19 cellular contexts compared by ENCODE assay signal in genomic region chr2:124542932-124543640, GRCh38.
A peak's percentile ranks its signal among the peaks of the same experiment; 100 is the strongest.
DNase-seq lines count a peak whose midpoint lies in the region; TF ChIP-seq lines count a peak whose summit lies in the region.
"Had no signal": no experiment of that assay in that cellular context is flagged by ENCODE, and none has a peak within 500 bp of the region (broad histone marks: within the 10 kb centered on the region; RNA-seq: fewer than 3 reads in every experiment).

No MANE protein-coding gene starts in this region.

- intact Hi-C loops in stomach (cut with DNase I; ENCODE audit: low total_unique reads), result no loop called here
- intact Hi-C loops in ascending aorta (cut with DNase I), result no loop called here

- no peaks in the 10 kb centered on the region for H3K36me3 ChIP-seq in cardiac muscle cell
- no peaks in the 10 kb centered on the region for H3K36me3 ChIP-seq in stomach
- H3K36me3 ChIP-seq in ascending aorta, result no peaks in the 10 kb centered on the region
- H3K36me3 ChIP-seq: BE2C, spleen had no signal

- H3K27ac ChIP-seq in cardiac muscle cell (peak overlapping the region; percentile 1), stomach (peak overlapping the region in 3 of 5 donors; percentile 34 to 74 (median 43)), ascending aorta (no peak overlapping the region)
- H3K27ac ChIP-seq: spleen had no signal

- DNase-seq in NCI-H1105 treated with DMSO at 0.1 percent for 48 hours (lab: John Stamatoyannopoulos, UW) (peak; percentile 72), NCI-H2196 (lab: John Stamatoyannopoulos, UW; ENCODE audit: unreplicated experiment) (peak; percentile 41), cardiac muscle cell (ENCODE audit: low read depth in 1 of 2, low spot score in 1 of 2) (peak in 1 of 2 donors; percentile 76), stomach (no peak), ascending aorta (ENCODE audit: low spot score in 2 of 2) (no peak), EL (no peak), SKM-1 treated with dmso at 0.1 percent for 144 hours (lab: John Stamatoyannopoulos, UW; ENCODE audit: unreplicated experiment) (no peak)
- DNase-seq: activated naive CD4-positive, alpha-beta T cell treated with anti-CD3 and anti-CD28 coated beads for 36 hours; BE2C; Calu3; GF-D8; HFFc6; midbrain; NCI-H1436 treated with DMSO at 0.1 percent for 48 hours; NK-92 treated with Interleukin-12 subunit alpha and Interleukin-12 subunit beta, amount 100 ng/mL, for 24 hours; RPMI8226; spleen; SW 1271 had no signal

- TF ChIP-seq EP300 in stomach (IDR thresholded peaks at IDR 0.05), result no peak

- H3K9me3 ChIP-seq in cardiac muscle cell (ENCODE audit: low read depth) (no peaks in the 10 kb centered on the region), stomach (no peaks in the 10 kb centered on the region), ascending aorta (no peaks in the 10 kb centered on the region)
- H3K9me3 ChIP-seq: BE2C, spleen had no signal

- no peak overlapping the region for H3K4me3 ChIP-seq in cardiac muscle cell
- H3K4me3 ChIP-seq in stomach, result no peak overlapping the region
- no peak overlapping the region for H3K4me3 ChIP-seq in ascending aorta
- H3K4me3 ChIP-seq: GM12878, spleen had no signal

- WGBS in stomach, 5 donors, result 44 to 61% (median 57%) methylated on average over 10 of the region's 10 CpGs

- H3K27me3 ChIP-seq in cardiac muscle cell, result no peaks in the 10 kb centered on the region
- H3K27me3 ChIP-seq in stomach, result no peaks in the 10 kb centered on the region
- H3K27me3 ChIP-seq in ascending aorta, result no peaks in the 10 kb centered on the region
- H3K27me3 ChIP-seq: BE2C, spleen had no signal

- TF ChIP-seq POLR2A in stomach (IDR thresholded peaks at IDR 0.05), result no peak

- no peak for TF ChIP-seq CTCF in cardiac muscle cell (IDR thresholded peaks at IDR 0.05; ENCODE audit: low read depth, low read length)
- TF ChIP-seq CTCF in stomach (IDR thresholded peaks at IDR 0.05), result no peak
- TF ChIP-seq CTCF in ascending aorta (IDR thresholded peaks at IDR 0.05), result no peak

- peaks cover 12% of the 10 kb centered on the region for H3K4me1 ChIP-seq in cardiac muscle cell (ENCODE audit: low read depth)
- peaks cover 0 to 6% (median 0%) of the 10 kb centered on the region in 4 donors for H3K4me1 ChIP-seq in stomach
- H3K4me1 ChIP-seq in ascending aorta, result no peaks in the 10 kb centered on the region
- H3K4me1 ChIP-seq: BE2C, spleen had no signal

Comparison
In these comparisons a context has a peak if more than half of its experiments do, and no peak if none do; other contexts are left out.
1. DNase-seq: peak in NCI-H1105 treated with DMSO at 0.1 percent for 48 hours (single experiment) and NCI-H2196 (single experiment); none in stomach (single experiment), ascending aorta (0 of 2), EL (single experiment) and SKM-1 treated with dmso at 0.1 percent for 144 hours (single experiment).
2. H3K27ac ChIP-seq: peak in cardiac muscle cell (single experiment) and stomach (3 of 5); none in ascending aorta (0 of 2).